Comparison of ENCODE assay signal across 2 cellular contexts in genomic region chr6:132198040-132198439, GRCh38.
TF ChIP-seq lines count a peak whose summit lies in the region.

No MANE protein-coding gene starts in this region.

TF ChIP-seq in HCT116, 20 proteins besides CTCF, POLR2A, EP300 and RAD21:
- TF ChIP-seq MAX (IDR thresholded peaks at IDR 0.05) = no peak
- no peak for TF ChIP-seq EZH2 (IDR thresholded peaks at IDR 0.05)
- TF ChIP-seq ZFX (IDR thresholded peaks at IDR 0.05) = no peak
- no peak for TF ChIP-seq TCF7L2 (IDR thresholded peaks at IDR 0.05; ENCODE audit: borderline replicate concordance, extremely low read depth, insufficient read depth, insufficient read length)
- TF ChIP-seq CEBPB (IDR thresholded peaks at IDR 0.05; ENCODE audit: low read depth) = no peak
- 0 out of 2 replicates have a peak, but pooled peaks have one; percentile 28 for TF ChIP-seq JUND (IDR thresholded peaks at IDR 0.05)
- no peak for TF ChIP-seq ZNF274 (IDR thresholded peaks at IDR 0.05; ENCODE audit: low read depth, low read length)
- no peak for TF ChIP-seq EGR1 (IDR thresholded peaks at IDR 0.05; ENCODE audit: low read depth)
- TF ChIP-seq ELF1 (IDR thresholded peaks at IDR 0.05; ENCODE audit: borderline replicate concordance, low read depth) = no peak
- TF ChIP-seq FOSL1 (IDR thresholded peaks at IDR 0.05; ENCODE audit: low read depth) = peak; percentile 23; the same call in 1 of the 2 replicates
- TF ChIP-seq ATF3 (IDR thresholded peaks at IDR 0.05) = no peak

TF ChIP-seq in endothelial cell of umbilical vein, 7 proteins besides CTCF, POLR2A, EP300 and RAD21 (continued from another document):
- TF ChIP-seq POLR2AphosphoS5 (IDR thresholded peaks at IDR 0.05; ENCODE audit: insufficient read depth, low read depth, low read length) (no peak), MAX (IDR thresholded peaks at IDR 0.05; ENCODE audit: insufficient read depth, insufficient read length) (no peak), EZH2 (IDR thresholded peaks at IDR 0.05; ENCODE audit: borderline replicate concordance, low read depth, low read length, severe bottlenecking) (no peak), GATA2 (IDR thresholded peaks at IDR 0.05; ENCODE audit: insufficient read depth, insufficient read length, low read depth, low read length) (no peak), JUN (IDR thresholded peaks at IDR 0.05; ENCODE audit: borderline replicate concordance, insufficient read depth, insufficient read length, low read depth) (no peak)
